In the genomic region with DNA sequence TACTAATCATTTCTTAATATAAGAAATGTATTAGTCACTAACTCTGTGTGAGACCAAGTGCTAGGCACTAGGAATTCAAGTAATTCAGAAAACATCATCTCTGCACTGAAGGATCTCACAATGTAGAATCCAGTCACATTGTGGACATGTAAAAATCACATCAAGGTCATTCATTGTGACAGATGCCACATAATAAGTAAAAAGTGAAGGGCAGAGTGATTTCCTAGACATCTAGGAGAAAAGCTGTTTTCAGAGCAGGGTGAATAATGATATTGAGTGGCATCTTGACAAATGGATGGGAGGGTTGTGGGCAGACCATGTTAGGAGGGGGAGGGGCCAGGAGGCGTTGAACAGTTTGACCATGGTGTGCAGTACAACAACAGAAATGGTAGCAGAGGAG, we compare ENCODE assay signal across 19 cellular contexts.
DNase-seq lines count a peak whose midpoint lies in the region; TF ChIP-seq lines count a peak whose summit lies in the region.
"Had no signal": no experiment of that assay in that cellular context is flagged by ENCODE, and none has a peak within 500 bp of the region (broad histone marks: within the 10 kb centered on the region; RNA-seq: fewer than 3 reads in every experiment).

No MANE protein-coding gene starts in this region.

- H3K9ac ChIP-seq in neural cell (ENCODE audit: low read length), result no peak overlapping the region
- H3K9ac ChIP-seq: BLaER1 treated with 17β-estradiol and CSF1 and Interleukin-3, amounts not matched to agents 10 nM and 100 nM had no signal

- TF ChIP-seq CTCF in neural cell (IDR thresholded peaks at IDR 0.05; ENCODE audit: poor library complexity, severe bottlenecking), result no peak

- no peak for TF ChIP-seq RAD21 in neural cell (conservative IDR thresholded peaks at IDR 0.05)

- peak; percentile 95 for TF ChIP-seq EP300 in neural cell (conservative IDR thresholded peaks at IDR 0.05; ENCODE audit: poor library complexity, severe bottlenecking)

- H3K27ac ChIP-seq in neural cell (ENCODE audit: low read length), result no peak overlapping the region
- H3K27ac ChIP-seq: 22Rv1; A549; BLaER1 treated with 17β-estradiol and CSF1 and Interleukin-3, amounts not matched to agents 10 nM and 100 nM; C4-2B had no signal

- H3K9me2 ChIP-seq in neural cell (ENCODE audit: insufficient read depth, low read length), result no peaks in the 10 kb centered on the region

- DNase-seq in NCI-H2227 (lab: John Stamatoyannopoulos, UW; ENCODE audit: unreplicated experiment) (peak; percentile 58), NCI-H69 (lab: John Stamatoyannopoulos, UW) (peak; percentile 46), DMS79 treated with DMSO at 0.1 percent for 48 hours (lab: John Stamatoyannopoulos, UW) (no peak), NCI-H748 (lab: John Stamatoyannopoulos, UW; ENCODE audit: unreplicated experiment) (no peak), putamen (ENCODE audit: low spot score) (no peak)
- DNase-seq: AML-193; Caco-2; Calu3; CD4-positive, alpha-beta T cell; CD8-positive, alpha-beta T cell; DND-41; EL; GDM1 had no signal

- no peak overlapping the region for H3K4me2 ChIP-seq in neural cell (ENCODE audit: low read length)
- H3K4me2 ChIP-seq: A549; BLaER1 treated with 17β-estradiol and CSF1 and Interleukin-3, amounts not matched to agents 10 nM and 100 nM had no signal

- no peaks in the 10 kb centered on the region for H4K20me1 ChIP-seq in neural cell (ENCODE audit: insufficient read depth)
- H4K20me1 ChIP-seq: BLaER1 treated with 17β-estradiol and CSF1 and Interleukin-3, amounts not matched to agents 10 nM and 100 nM had no signal

- H3K9me3 ChIP-seq in neural cell (ENCODE audit: low read length), result no peaks in the 10 kb centered on the region
- H3K9me3 ChIP-seq: A549; BLaER1 treated with 17β-estradiol and CSF1 and Interleukin-3, amounts not matched to agents 10 nM and 100 nM; Caco-2 had no signal

- no peaks in the 10 kb centered on the region for H3F3A ChIP-seq in neural cell (ENCODE audit: insufficient read depth, low read length, poor library complexity, severe bottlenecking)

- no peak overlapping the region for H3K4me3 ChIP-seq in neural cell (ENCODE audit: low read length)
- H3K4me3 ChIP-seq: A549; BLaER1 treated with 17β-estradiol and CSF1 and Interleukin-3, amounts not matched to agents 10 nM and 100 nM; GM12878 had no signal

- H3K27me3 ChIP-seq in neural cell (ENCODE audit: insufficient read depth, low read depth, low read length), result no peaks in the 10 kb centered on the region
- H3K27me3 ChIP-seq: BLaER1 treated with 17β-estradiol and CSF1 and Interleukin-3, amounts not matched to agents 10 nM and 100 nM had no signal

- no peaks in the 10 kb centered on the region for H3K36me3 ChIP-seq in neural cell (ENCODE audit: insufficient read depth, low read length)

- no peaks in the 10 kb centered on the region for H3K79me2 ChIP-seq in neural cell (replicated peaks; ENCODE audit: insufficient read depth, low read length)

- no peak overlapping the region for H2AFZ ChIP-seq in neural cell (ENCODE audit: low read depth, low read length)

TF ChIP-seq in neural cell, 6 proteins besides CTCF, POLR2A, EP300 and RAD21:
- TF ChIP-seq TAF1 (IDR thresholded peaks at IDR 0.05; ENCODE audit: low read depth), result no peak
- TF ChIP-seq POLR2AphosphoS5 (IDR thresholded peaks at IDR 0.05), result peak; percentile 66

Comparison
In these comparisons a context has a peak if more than half of its experiments do, and no peak if none do; other contexts are left out.
1. DNase-seq: peak in NCI-H2227 (single experiment) and NCI-H69 (single experiment); none in DMS79 treated with DMSO at 0.1 percent for 48 hours (single experiment), NCI-H748 (single experiment) and putamen (single experiment).